Comparison of ENCODE assay signal across 19 cellular contexts in genomic region chr4:185803015-185803414, GRCh38. TPM values are rescaled to one million over a fixed set of nuclear protein-coding genes. Genes with fewer than 3 reads are reported as not detected.
DNase-seq lines count a peak whose midpoint lies in the region; ATAC-seq and TF ChIP-seq lines count a peak whose summit lies in the region.
"Had no signal": no experiment of that assay in that cellular context is flagged by ENCODE, and none has a peak within 500 bp of the region (broad histone marks: within the 10 kb centered on the region; RNA-seq: fewer than 3 reads in every experiment).

No MANE protein-coding gene starts in this region.

- no peak overlapping the region for H4K8ac ChIP-seq in trophoblast cell (ENCODE audit: low read depth, low read length)

- TF ChIP-seq CTCF in GM23338 (conservative IDR thresholded peaks at IDR 0.05; ENCODE audit: low read depth in 2 of 2), result no peak
- TF ChIP-seq CTCF in VCaP (conservative IDR thresholded peaks at IDR 0.05), result no peak
- TF ChIP-seq CTCF in fibroblast of villous mesenchyme (IDR thresholded peaks at IDR 0.05; ENCODE audit: insufficient read depth, low read depth, low read length), result no peak

- no peak overlapping the region for H2BK12ac ChIP-seq in trophoblast cell (ENCODE audit: low read length)

- no peaks in the 10 kb centered on the region for H3K9me3 Mint-ChIP-seq in GM23338

- H3K9me2 ChIP-seq in GM23338 (ENCODE audit: insufficient read depth), result no peaks in the 10 kb centered on the region

- H3F3A ChIP-seq in GM23338 (replicated peaks; ENCODE audit: low read depth), result no peaks in the 10 kb centered on the region

- no peaks in the 10 kb centered on the region; the same call in 2 of the 3 replicates for H3K36me3 Mint-ChIP-seq in GM23338 (ENCODE audit: low read depth)
- H3K36me3 Mint-ChIP-seq: CD4-positive, alpha-beta memory T cell had no signal

- H4K12ac ChIP-seq in trophoblast cell (ENCODE audit: low read depth, low read length), result no peak overlapping the region

- DNase-seq in GM23338 (ENCODE audit: low spot score), result no peak
- peak; percentile 59 for DNase-seq in fibroblast of villous mesenchyme (ENCODE audit: low read depth)
- peak; percentile 23 to 64 for DNase-seq in trophoblast cell
- no peak for DNase-seq in stimulated activated naive CD4-positive, alpha-beta T cell (lab: John Stamatoyannopoulos, UW)
- no peak for DNase-seq in central memory CD4-positive, alpha-beta T cell
- DNase-seq: CD4-positive, alpha-beta memory T cell; GOT3; NCI-H1048; NCI-H1436 treated with DMSO at 0.1 percent for 48 hours; NCI-H2029 treated with DMSO at 0.1 percent for 48 hours; NCI-H2171 treated with DMSO at 0.1 percent for 48 hours; NCI-H446 treated with DMSO at 0.1 percent for 48 hours; NCI-H774; PC-3 had no signal

- no peak overlapping the region for H2AK5ac ChIP-seq in trophoblast cell (ENCODE audit: low read length)

- WGBS in trophoblast cell (ENCODE audit: extremely low coverage, insufficient coverage, insufficient read length), result no CpG with 5 or more reads among the region's 4 CpGs

- H3K79me2 ChIP-seq in GM23338 (replicated peaks; ENCODE audit: insufficient read depth) (no peaks in the 10 kb centered on the region), trophoblast cell (ENCODE audit: control insufficient read depth, insufficient read depth, low read length, poor library complexity) (no peaks in the 10 kb centered on the region)

- peak; percentile 44; the same call in 2 of the 3 replicates for ATAC-seq in GM23338
- no peak for ATAC-seq in GM18870 (IDR thresholded peaks at IDR 0.05; ENCODE audit: unreplicated experiment)
- ATAC-seq: PC-3 had no signal

- H3K4me1 ChIP-seq in GM23338 (ENCODE audit: insufficient read depth) (peaks cover 9% of the 10 kb centered on the region; the same call in 1 of the 2 replicates), trophoblast cell (ENCODE audit: control insufficient read depth in 1 of 2, insufficient read depth in 2 of 2, low read length in 2 of 2) (no peaks in the 10 kb centered on the region)
- H3K4me1 ChIP-seq: SJSA1 had no signal

- H3K4ac ChIP-seq in trophoblast cell (ENCODE audit: low read depth, low read length), result no peak overlapping the region

- 0 out of 2 replicates have a peak overlapping the region, but pooled peaks have one; percentile 28 for H3K27ac Mint-ChIP-seq in GM23338
- H3K27ac Mint-ChIP-seq: CD4-positive, alpha-beta memory T cell had no signal

- H4K91ac ChIP-seq in trophoblast cell (ENCODE audit: low read depth, low read length), result no peak overlapping the region

- no peaks in the 10 kb centered on the region for H3K27me3 Mint-ChIP-seq in GM23338 (ENCODE audit: insufficient read depth, low read depth, poor library complexity)

- H3K18ac ChIP-seq in trophoblast cell (ENCODE audit: low read length), result no peak overlapping the region

- H3K27ac ChIP-seq in GM23338 (ENCODE audit: low read depth) (no peak overlapping the region), VCaP (peak overlapping the region; percentile 17; the same call in 1 of the 2 replicates), trophoblast cell (ENCODE audit: low read depth, low read length) (no peak overlapping the region)
- H3K27ac ChIP-seq: KMS-11, RWPE1, SJSA1 had no signal

- peaks cover 14% of the 10 kb centered on the region for H3K4me1 Mint-ChIP-seq in GM23338
- H3K4me1 Mint-ChIP-seq: CD4-positive, alpha-beta memory T cell had no signal

- H3K9ac ChIP-seq in trophoblast cell (ENCODE audit: low read length), result no peak overlapping the region
- H3K9ac ChIP-seq: KMS-11 had no signal

- H3K14ac ChIP-seq in trophoblast cell (ENCODE audit: low read length), result no peak overlapping the region

- H4K20me1 ChIP-seq in GM23338 (replicated peaks; ENCODE audit: insufficient read depth), result no peaks in the 10 kb centered on the region

- H2AFZ ChIP-seq in GM23338 (no peak overlapping the region), trophoblast cell (ENCODE audit: insufficient read depth, low read length, poor library complexity) (no peak overlapping the region)

- no peak overlapping the region for H2BK120ac ChIP-seq in trophoblast cell (ENCODE audit: insufficient read depth, low read length, poor library complexity)

- no peak overlapping the region for H2BK5ac ChIP-seq in trophoblast cell (ENCODE audit: low read depth, low read length, poor library complexity)

- H3K4me3 Mint-ChIP-seq in GM23338, result no peak overlapping the region
- H3K4me3 Mint-ChIP-seq: CD4-positive, alpha-beta memory T cell had no signal

- H3K27me3 ChIP-seq in GM23338 (ENCODE audit: insufficient read depth), result no peaks in the 10 kb centered on the region
- H3K27me3 ChIP-seq in trophoblast cell (ENCODE audit: insufficient read depth, low read length), result no peaks in the 10 kb centered on the region
- H3K27me3 ChIP-seq: SJSA1 had no signal

- H3K4me3 ChIP-seq in GM23338 (no peak overlapping the region), fibroblast of villous mesenchyme (ENCODE audit: low read depth, low read length) (no peak overlapping the region), trophoblast cell (ENCODE audit: low read depth, low read length) (no peak overlapping the region)
- H3K4me3 ChIP-seq: SJSA1 had no signal

- no peaks in the 10 kb centered on the region for H3K79me1 ChIP-seq in trophoblast cell (ENCODE audit: low read length)

- H3K9me3 ChIP-seq in trophoblast cell (ENCODE audit: insufficient read depth, low read depth, low read length), result no peaks in the 10 kb centered on the region
- H3K9me3 ChIP-seq: SJSA1 had no signal

- no peak overlapping the region for H3K4me2 ChIP-seq in GM23338
- H3K4me2 ChIP-seq in trophoblast cell (ENCODE audit: low read length), result no peak overlapping the region
- H3K4me2 ChIP-seq: KMS-11 had no signal

- no peak overlapping the region for H3K23ac ChIP-seq in trophoblast cell (ENCODE audit: low read length)

- H3K36me3 ChIP-seq in GM23338 (ENCODE audit: insufficient read depth) (no peaks in the 10 kb centered on the region), trophoblast cell (ENCODE audit: control insufficient read depth in 1 of 2, insufficient read depth in 2 of 2, low read length in 2 of 2) (no peaks in the 10 kb centered on the region)
- H3K36me3 ChIP-seq: SJSA1 had no signal

TF ChIP-seq in GM23338, 12 proteins besides CTCF, POLR2A, EP300 and RAD21 (continues in another document):
- TF ChIP-seq EZH2phosphoT487 (IDR thresholded peaks at IDR 0.05; ENCODE audit: unreplicated experiment) (no peak), CREB1 (CRISPR knock-in tag; IDR thresholded peaks at IDR 0.05; ENCODE audit: low read depth) (no peak), REST (IDR thresholded peaks at IDR 0.05; ENCODE audit: unreplicated experiment) (no peak), ZNF331 (CRISPR knock-in tag; IDR thresholded peaks at IDR 0.05; ENCODE audit: low read depth) (no peak), NANOG (IDR thresholded peaks at IDR 0.05; ENCODE audit: borderline replicate concordance) (no peak), STAT1 (IDR thresholded peaks at IDR 0.05; ENCODE audit: unreplicated experiment) (no peak), EZH2 (IDR thresholded peaks at IDR 0.05; ENCODE audit: low read depth, unreplicated experiment) (no peak), JUNB (IDR thresholded peaks at IDR 0.05; ENCODE audit: unreplicated experiment) (no peak), POLR2AphosphoS5 (IDR thresholded peaks at IDR 0.05; ENCODE audit: low read depth) (no peak)
- TF ChIP-seq, protein P1, sequence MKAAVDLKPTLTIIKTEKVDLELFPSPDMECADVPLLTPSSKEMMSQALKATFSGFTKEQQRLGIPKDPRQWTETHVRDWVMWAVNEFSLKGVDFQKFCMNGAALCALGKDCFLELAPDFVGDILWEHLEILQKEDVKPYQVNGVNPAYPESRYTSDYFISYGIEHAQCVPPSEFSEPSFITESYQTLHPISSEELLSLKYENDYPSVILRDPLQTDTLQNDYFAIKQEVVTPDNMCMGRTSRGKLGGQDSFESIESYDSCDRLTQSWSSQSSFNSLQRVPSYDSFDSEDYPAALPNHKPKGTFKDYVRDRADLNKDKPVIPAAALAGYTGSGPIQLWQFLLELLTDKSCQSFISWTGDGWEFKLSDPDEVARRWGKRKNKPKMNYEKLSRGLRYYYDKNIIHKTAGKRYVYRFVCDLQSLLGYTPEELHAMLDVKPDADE (IDR thresholded peaks at IDR 0.05), result no peak

RNA-seq across cellular contexts. Expression of gene SORBS2, which starts 9.0 kb away (rescaled TPM):
- 17.8 and 24.6 TPM in 2 replicates for total RNA-seq in GM23338 (2014; rRNA removed; shearing (Covaris generic))
- 23.2 and 27.6 TPM in 2 replicates for polyA plus RNA-seq in GM23338 (2016; fragmentation: Nextera tagmentation; extraction: Ambion mirVana)
- 1.3 and 1.7 TPM in 2 replicates for total RNA-seq in fibroblast of villous mesenchyme
- 4.9 and 7.0 TPM in 2 replicates for polyA plus RNA-seq in trophoblast cell (2013)
- total RNA-seq: CD4-positive, alpha-beta memory T cell had no signal
- polyA plus RNA-seq: CD4-positive, alpha-beta memory T cell had no signal

Comparison
In these comparisons a context has a peak if more than half of its experiments do, and no peak if none do; other contexts are left out.
1. DNase-seq: peak in fibroblast of villous mesenchyme (single experiment) and trophoblast cell (2 of 2); none in GM23338 (single experiment), stimulated activated naive CD4-positive, alpha-beta T cell (0 of 6) and central memory CD4-positive, alpha-beta T cell (single experiment).